ENCODE assay signal across 15 cellular contexts in the genomic region with DNA sequence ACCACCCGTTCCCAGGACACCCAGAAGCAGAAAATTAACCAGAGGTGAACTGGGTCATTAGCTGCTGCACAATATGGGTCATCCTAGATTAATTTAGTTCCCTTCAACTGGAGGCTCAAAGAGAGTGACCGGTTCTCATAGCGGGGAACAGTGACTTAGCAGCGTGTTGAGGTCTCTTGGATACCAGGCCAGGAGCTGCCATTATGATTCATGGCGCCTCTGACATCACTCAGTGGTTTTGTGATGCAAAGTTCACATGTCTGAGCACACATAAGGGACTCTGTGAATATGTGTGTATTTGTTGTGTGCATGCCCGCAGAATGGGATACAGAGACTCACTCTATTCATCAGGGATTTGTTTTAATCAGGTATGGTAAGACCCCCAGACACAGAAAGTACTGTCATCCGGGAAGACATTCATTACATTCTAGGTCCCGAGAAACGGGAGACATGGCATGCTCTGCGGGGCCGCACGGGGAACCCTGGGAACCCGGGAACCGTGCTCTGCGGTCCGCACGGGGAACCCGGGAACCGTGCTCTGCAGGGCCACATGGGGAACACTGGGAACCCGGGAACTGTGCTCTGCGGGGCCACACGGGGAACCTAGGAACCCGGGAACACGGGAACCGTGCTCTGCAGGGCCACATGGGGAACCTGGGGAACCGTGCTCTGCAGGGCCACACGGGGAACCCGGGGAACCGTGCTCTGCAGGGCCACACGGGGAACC.
"Had no signal": no experiment of that assay in that cellular context is flagged by ENCODE, and none has a peak within 500 bp of the region (broad histone marks: within the 10 kb centered on the region; RNA-seq: fewer than 3 reads in every experiment).

No MANE protein-coding gene starts in this region.

- H3K36me3 Mint-ChIP-seq: activated naive CD8-positive, alpha-beta T cell treated with anti-CD3 and anti-CD28 coated beads for 36 hours; naive B cell had no signal

- H3K4me3 ChIP-seq: gastrocnemius medialis, heart right ventricle, tibial artery, uterus had no signal

- H3K9me3 ChIP-seq: gastrocnemius medialis, heart right ventricle, neutrophil, tibial artery, uterus had no signal

- H3K4me1 ChIP-seq: gastrocnemius medialis, parathyroid adenoma, tibial artery, uterus had no signal

- H3K27ac ChIP-seq: gastrocnemius medialis, neutrophil, parathyroid adenoma, tibial artery had no signal

- H3K79me2 ChIP-seq: parathyroid adenoma had no signal

- H3K27ac Mint-ChIP-seq: activated CD4-positive, alpha-beta T cell treated with anti-CD3 and anti-CD28 coated beads, Interleukin-2, amount 10 ng/mL, durations not matched to agents 7 days and 5 days; activated naive CD8-positive, alpha-beta T cell treated with anti-CD3 and anti-CD28 coated beads for 36 hours; activated T-helper 1 cell treated with anti-CD3 and anti-CD28 coated beads, Interleukin-12 subunit alpha, Interleukin-12 subunit beta, Interleukin-2, Interleukin-4 antibody, amounts not matched to agents 30 ng/mL and 10 ng/mL and 1 ng/mL, durations not matched to agents 14 hours and 24 hours and 36 hours had no signal

- H3K9ac ChIP-seq: parathyroid adenoma had no signal

- DNase-seq: activated CD4-positive, alpha-beta T cell treated with anti-CD3 and anti-CD28 coated beads, Interleukin-2, amount 10 ng/mL, durations not matched to agents 7 days and 5 days; activated naive CD8-positive, alpha-beta T cell treated with anti-CD3 and anti-CD28 coated beads for 36 hours; effector memory CD4-positive, alpha-beta T cell; gastrocnemius medialis; left colon; naive B cell; stimulated activated CD4-positive, alpha-beta T cell treated with anti-CD3 and anti-CD28 coated beads, Interleukin-2, amount 100 ng/mL, for 48 hours; stimulated activated naive CD4-positive, alpha-beta T cell; tibial artery had no signal

- H2AFZ ChIP-seq: parathyroid adenoma had no signal

- H3K4me1 Mint-ChIP-seq: activated CD4-positive, alpha-beta T cell treated with anti-CD3 and anti-CD28 coated beads, Interleukin-2, amount 10 ng/mL, durations not matched to agents 7 days and 5 days; activated naive CD8-positive, alpha-beta T cell treated with anti-CD3 and anti-CD28 coated beads for 36 hours had no signal

- H3K27me3 ChIP-seq: gastrocnemius medialis, uterus had no signal

- H3K4me3 Mint-ChIP-seq: activated CD4-positive, alpha-beta T cell treated with anti-CD3 and anti-CD28 coated beads, Interleukin-2, amount 10 ng/mL, durations not matched to agents 7 days and 5 days; activated naive CD8-positive, alpha-beta T cell treated with anti-CD3 and anti-CD28 coated beads for 36 hours; activated T-helper 1 cell treated with anti-CD3 and anti-CD28 coated beads, Interleukin-12 subunit alpha, Interleukin-12 subunit beta, Interleukin-2, Interleukin-4 antibody, amounts not matched to agents 30 ng/mL and 10 ng/mL and 1 ng/mL, durations not matched to agents 14 hours and 24 hours and 36 hours; naive B cell had no signal

- H3K9me3 Mint-ChIP-seq: activated CD4-positive, alpha-beta T cell treated with anti-CD3 and anti-CD28 coated beads, Interleukin-2, amount 10 ng/mL, durations not matched to agents 7 days and 5 days; activated naive CD8-positive, alpha-beta T cell treated with anti-CD3 and anti-CD28 coated beads for 36 hours; activated T-helper 1 cell treated with anti-CD3 and anti-CD28 coated beads, Interleukin-12 subunit alpha, Interleukin-12 subunit beta, Interleukin-2, Interleukin-4 antibody, amounts not matched to agents 30 ng/mL and 10 ng/mL and 1 ng/mL, durations not matched to agents 14 hours and 24 hours and 36 hours had no signal

- ATAC-seq: gastrocnemius medialis, left colon had no signal

- FAIRE-seq: TTC549 had no signal

- H3K36me3 ChIP-seq: gastrocnemius medialis, heart right ventricle, neutrophil, tibial artery, uterus had no signal
